ENCODE assay signal across 8 cellular contexts in genomic region chr2:187453078-187453641, GRCh38. TPM values are rescaled to one million over a fixed set of nuclear protein-coding genes. Genes with fewer than 3 reads are reported as not detected.
DNase-seq lines count a peak whose midpoint lies in the region; ATAC-seq and TF ChIP-seq lines count a peak whose summit lies in the region.
"Had no signal": no experiment of that assay in that cellular context is flagged by ENCODE, and none has a peak within 500 bp of the region (broad histone marks: within the 10 kb centered on the region; RNA-seq: fewer than 3 reads in every experiment).

No MANE protein-coding gene starts in this region.

- no peaks in the 10 kb centered on the region for H3K4me1 ChIP-seq in colonic mucosa

- peak; percentile 5 for DNase-seq in GM13976 (ENCODE audit: low spot score)
- peak; percentile 39 for DNase-seq in NCI-H2081 treated with DMSO at 0.1 percent for 48 hours (lab: John Stamatoyannopoulos, UW)
- DNase-seq in colonic mucosa, result no peak
- DNase-seq in pons (ENCODE audit: low spot score), result peak; percentile 57
- DNase-seq in NOMO-1 treated with DMSO at 0.1 percent for 48 hours (lab: John Stamatoyannopoulos, UW; ENCODE audit: unreplicated experiment), result no peak

- H3K27me3 ChIP-seq in colonic mucosa, result no peaks in the 10 kb centered on the region

- H3K27ac ChIP-seq in colonic mucosa, result no peak overlapping the region

- no peaks in the 10 kb centered on the region for H3K9me3 ChIP-seq in colonic mucosa

- no peak overlapping the region for H3K9ac ChIP-seq in colonic mucosa (ENCODE audit: low read depth in 2 of 2, low read length in 2 of 2)

- H3K4me3 ChIP-seq in colonic mucosa, result no peak overlapping the region

- TF ChIP-seq CTCF in GM13976 (IDR thresholded peaks at IDR 0.05; ENCODE audit: borderline replicate concordance, control extremely low read depth, extremely low read depth, insufficient read depth, missing control alignments), result no peak
- TF ChIP-seq CTCF in colonic mucosa (IDR thresholded peaks at IDR 0.05), result peak; percentile 17

- no peak for ATAC-seq in HG02759 (IDR thresholded peaks at IDR 0.05; ENCODE audit: unreplicated experiment)
- no peak for ATAC-seq in HG02798 (IDR thresholded peaks at IDR 0.05; ENCODE audit: poor library complexity, unreplicated experiment)
- ATAC-seq: naive thymus-derived CD4-positive, alpha-beta T cell had no signal

- in situ Hi-C loops in GM13976 (cut with MboI; ENCODE audit: low sequenced_read_pairs, unreplicated experiment), result loop anchor here (25.0 kb wide), 1 partner anchor 566 kb away; no protein-coding TSS in a partner anchor

- no peaks in the 10 kb centered on the region for H3K36me3 ChIP-seq in colonic mucosa

- intact Hi-C loops in colonic mucosa (cut with DNase I), result loop anchor here (5.0 kb wide), 2 partner anchors 321 to 591 kb away; no protein-coding TSS in a partner anchor

RNA-seq across cellular contexts. Expression of gene CALCRL, which starts 5.1 kb away (rescaled TPM):
- total RNA-seq in colonic mucosa, result 10 to 100 TPM in 1 of 2 donors, 1 to 10 TPM in 1; 4.3 to 12.6 TPM

Comparison
In these comparisons a context has a peak if more than half of its experiments do, and no peak if none do; other contexts are left out.
1. DNase-seq: peak in GM13976 (single experiment), NCI-H2081 treated with DMSO at 0.1 percent for 48 hours (single experiment) and pons (single experiment); none in colonic mucosa (single experiment) and NOMO-1 treated with DMSO at 0.1 percent for 48 hours (single experiment).